In the genomic region with DNA sequence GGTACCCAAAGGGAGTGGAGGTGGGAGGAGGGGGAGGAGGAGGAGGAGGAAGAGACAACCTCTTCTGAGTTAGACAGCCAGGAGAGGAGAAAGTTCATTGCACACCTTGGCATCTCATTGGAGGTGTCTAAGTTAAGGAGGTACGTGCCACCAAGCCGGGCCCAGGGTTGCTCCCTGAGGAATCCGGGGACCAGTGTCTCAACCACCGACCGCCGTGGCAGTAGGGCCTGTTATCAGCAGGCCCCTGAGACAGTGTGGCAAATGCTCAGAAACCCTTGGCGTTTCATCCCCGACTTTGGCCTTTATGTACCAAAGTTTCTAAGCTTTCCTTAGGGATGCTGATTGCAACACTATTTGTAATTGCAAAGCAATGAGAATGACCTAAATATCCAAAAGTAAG, we compare ENCODE assay signal across 15 cellular contexts.
DNase-seq lines count a peak whose midpoint lies in the region; ATAC-seq and TF ChIP-seq lines count a peak whose summit lies in the region.
"Had no signal": no experiment of that assay in that cellular context is flagged by ENCODE, and none has a peak within 500 bp of the region (broad histone marks: within the 10 kb centered on the region; RNA-seq: fewer than 3 reads in every experiment).

No MANE protein-coding gene starts in this region.

- ATAC-seq in activated naive CD4-positive, alpha-beta T cell treated with anti-CD3 and anti-CD28 coated beads, Interleukin-2, amount 50 U/mL, for 72 hours: no peak
- no peak for ATAC-seq in mucosa of descending colon

- H3K27me3 ChIP-seq in ascending aorta (no peaks in the 10 kb centered on the region), neural progenitor cell (no peaks in the 10 kb centered on the region), subcutaneous abdominal adipose tissue (ENCODE audit: control insufficient read depth in 5 of 5, insufficient read depth in 4 of 5, low read length in 5 of 5) (no peaks in the 10 kb centered on the region)
- H3K27me3 ChIP-seq: BLaER1 had no signal

- no peaks in the 10 kb centered on the region for H4K20me1 ChIP-seq in neural progenitor cell (ENCODE audit: low read depth)
- H4K20me1 ChIP-seq: BLaER1 had no signal

- intact Hi-C loops in ascending aorta (cut with DNase I) (loop anchor here (5.0 kb wide), 1 partner anchor 46 kb away; no protein-coding TSS in a partner anchor), mucosa of descending colon (cut with DNase I, micrococcal nuclease) (no loop called here)

- H3K4me3 Mint-ChIP-seq in neural progenitor cell: no peak overlapping the region

- H3K27ac Mint-ChIP-seq in neural progenitor cell: peak overlapping the region; percentile 19
- H3K27ac Mint-ChIP-seq in activated naive CD4-positive, alpha-beta T cell treated with anti-CD3 and anti-CD28 coated beads, Interleukin-2, amount 50 U/mL, for 72 hours: no peak overlapping the region

- peaks cover 17% of the 10 kb centered on the region for H3K36me3 Mint-ChIP-seq in neural progenitor cell
- no peaks in the 10 kb centered on the region for H3K36me3 Mint-ChIP-seq in activated naive CD4-positive, alpha-beta T cell treated with anti-CD3 and anti-CD28 coated beads, Interleukin-2, amount 50 U/mL, for 72 hours

- H3K4me1 Mint-ChIP-seq in neural progenitor cell: peaks cover 68% of the 10 kb centered on the region

- peak overlapping the region; percentile 93 for H3K27ac ChIP-seq in VCaP
- peak overlapping the region; percentile 88 to 98 for H3K27ac ChIP-seq in ascending aorta
- no peak overlapping the region for H3K27ac ChIP-seq in neural progenitor cell
- H3K27ac ChIP-seq in subcutaneous abdominal adipose tissue (ENCODE audit: low read depth, low read length): peak overlapping the region; percentile 98
- H3K27ac ChIP-seq: BLaER1 had no signal

- H3K4me2 ChIP-seq in neural progenitor cell: no peak overlapping the region
- H3K4me2 ChIP-seq: BLaER1 had no signal

- H3K4me1 ChIP-seq in ascending aorta (peaks cover 30 to 60% of the 10 kb centered on the region in 2 donors), neural progenitor cell (peaks cover 31% of the 10 kb centered on the region), subcutaneous abdominal adipose tissue (ENCODE audit: control insufficient read depth in 5 of 5, insufficient read depth in 5 of 5, low read length in 5 of 5) (peaks cover 12 to 63% (median 59%) of the 10 kb centered on the region in 5 donors), mucosa of descending colon (ENCODE audit: low read depth) (no peaks in the 10 kb centered on the region)
- H3K4me1 ChIP-seq: BLaER1 had no signal

- H3K79me2 ChIP-seq in neural progenitor cell (ENCODE audit: low read depth): no peaks in the 10 kb centered on the region

- H3K9me3 ChIP-seq in ascending aorta (no peaks in the 10 kb centered on the region), neural progenitor cell (ENCODE audit: low read depth) (no peaks in the 10 kb centered on the region), subcutaneous abdominal adipose tissue (ENCODE audit: control insufficient read depth in 5 of 5, low read length in 5 of 5) (no peaks in the 10 kb centered on the region), mucosa of descending colon (no peaks in the 10 kb centered on the region)
- H3K9me3 ChIP-seq: BLaER1 had no signal

- DNase-seq in ascending aorta (ENCODE audit: low spot score in 2 of 2) (no peak), neural progenitor cell (ENCODE audit: low spot score) (no peak), mucosa of descending colon (no peak), COLO668 (lab: John Stamatoyannopoulos, UW; ENCODE audit: unreplicated experiment) (no peak)
- no peak for DNase-seq in activated naive CD4-positive, alpha-beta T cell treated with anti-CD3 and anti-CD28 coated beads, Interleukin-2, amount 50 U/mL, for 72 hours (ENCODE audit: low spot score in 2 of 2)
- DNase-seq: CD8-positive, alpha-beta memory T cell; EL; NCI-H1092 treated with DMSO at 0.1 percent for 48 hours; NCI-H1694; NCI-H2107; NK-92 treated with Interleukin-12 subunit alpha and Interleukin-12 subunit beta, amount 100 ng/mL, for 24 hours had no signal

- H3F3A ChIP-seq in neural progenitor cell (ENCODE audit: low read depth): no peaks in the 10 kb centered on the region

- peaks cover 2% of the 10 kb centered on the region for H3K27me3 Mint-ChIP-seq in neural progenitor cell (ENCODE audit: insufficient read depth, low read depth)
- H3K27me3 Mint-ChIP-seq: CD8-positive, alpha-beta memory T cell had no signal

- H3K4me3 ChIP-seq in ascending aorta: no peak overlapping the region
- no peak overlapping the region for H3K4me3 ChIP-seq in neural progenitor cell
- no peak overlapping the region for H3K4me3 ChIP-seq in subcutaneous abdominal adipose tissue (ENCODE audit: low read depth in 1 of 5, low read length in 5 of 5)
- H3K4me3 ChIP-seq in mucosa of descending colon: no peak overlapping the region
- H3K4me3 ChIP-seq: BLaER1, K562 had no signal

- H3K9me3 Mint-ChIP-seq in neural progenitor cell: no peaks in the 10 kb centered on the region
- H3K9me3 Mint-ChIP-seq in activated naive CD4-positive, alpha-beta T cell treated with anti-CD3 and anti-CD28 coated beads, Interleukin-2, amount 50 U/mL, for 72 hours: no peaks in the 10 kb centered on the region
- H3K9me3 Mint-ChIP-seq: CD8-positive, alpha-beta memory T cell had no signal

- H3K9ac ChIP-seq in neural progenitor cell: no peak overlapping the region
- peak overlapping the region in 2 of 5 donors; percentile 6 to 26 for H3K9ac ChIP-seq in subcutaneous abdominal adipose tissue (ENCODE audit: low read length in 5 of 5)
- H3K9ac ChIP-seq: BLaER1 had no signal

- no peak overlapping the region for H2AFZ ChIP-seq in neural progenitor cell (replicated peaks)

- TF ChIP-seq CTCF in VCaP (conservative IDR thresholded peaks at IDR 0.05): no peak
- TF ChIP-seq CTCF in ascending aorta (IDR thresholded peaks at IDR 0.05): no peak
- no peak for TF ChIP-seq CTCF in neural progenitor cell (IDR thresholded peaks at IDR 0.05)
- TF ChIP-seq CTCF in mucosa of descending colon (IDR thresholded peaks at IDR 0.05): no peak

- H3K36me3 ChIP-seq in ascending aorta (peaks cover 11 to 41% of the 10 kb centered on the region in 2 donors), neural progenitor cell (no peaks in the 10 kb centered on the region), subcutaneous abdominal adipose tissue (ENCODE audit: control insufficient read depth in 5 of 5, insufficient read depth in 5 of 5, low read length in 5 of 5) (peaks cover 0 to 10% (median 7%) of the 10 kb centered on the region in 5 donors), mucosa of descending colon (ENCODE audit: low read depth) (no peaks in the 10 kb centered on the region)
- H3K36me3 ChIP-seq: BLaER1 had no signal
